ENCODE assay signal across 8 cellular contexts in genomic region chr1:27672750-27673112, GRCh38. TPM values are rescaled to one million over a fixed set of nuclear protein-coding genes. Genes with fewer than 3 reads are reported as not detected.
DNase-seq lines count a peak whose midpoint lies in the region; ATAC-seq and TF ChIP-seq lines count a peak whose summit lies in the region.

No MANE protein-coding gene starts in this region.

- H3K9me2 ChIP-seq in MM.1S (replicated peaks; ENCODE audit: insufficient read depth, low read length) = no peaks in the 10 kb centered on the region

- H3K79me2 ChIP-seq in MM.1S (ENCODE audit: low read length) = no peaks in the 10 kb centered on the region

- H3F3A ChIP-seq in MM.1S (ENCODE audit: insufficient read depth, low read length) = peaks cover 10% of the 10 kb centered on the region

- H3K27ac ChIP-seq in MM.1S (ENCODE audit: low read length) = peak overlapping the region; percentile 26; the same call in 1 of the 2 replicates

- H3K27me3 ChIP-seq in BJ (ENCODE audit: control insufficient read depth, insufficient read depth, low read length) (no peaks in the 10 kb centered on the region), MM.1S (replicated peaks; ENCODE audit: insufficient read depth, low read length) (no peaks in the 10 kb centered on the region)

- CTCF ChIA-PET in BJ (lab: Yijun Ruan, JAX) = interaction anchor here (0.8 to 4.0 kb wide), 10 partner anchors 10 to 414 kb away, joined by 3 to 41 read pairs (median 4); partner anchors contain the start of genes FAM76A and STX12

- peak overlapping the region; percentile 92 for H2AFZ ChIP-seq in MM.1S (ENCODE audit: low read length)

- no peaks in the 10 kb centered on the region for H3K9me3 Mint-ChIP-seq in nephron progenitor cell

- POLR2A ChIA-PET in BJ (lab: Charles Lee) = interaction anchor here (0.6 kb wide), 1 partner anchor 100 kb away, joined by 4 read pairs; the partner anchor contains the start of gene STX12

- H3K4me3 ChIP-seq in BJ (ENCODE audit: low read depth, low read length) = peak overlapping the region; percentile 36
- H3K4me3 ChIP-seq in MM.1S (ENCODE audit: low read length) = peak overlapping the region; percentile 47

- peaks cover 17% of the 10 kb centered on the region for H3K27me3 Mint-ChIP-seq in nephron progenitor cell (ENCODE audit: low read depth, poor library complexity)

- H3K4me2 ChIP-seq in MM.1S (ENCODE audit: low read depth, low read length) = peak overlapping the region; percentile 91

- no peaks in the 10 kb centered on the region for H3K36me3 ChIP-seq in BJ (ENCODE audit: control insufficient read depth, insufficient read depth, low read length)
- H3K36me3 ChIP-seq in MM.1S (replicated peaks; ENCODE audit: insufficient read depth, low read length) = no peaks in the 10 kb centered on the region

- TF ChIP-seq CTCF in BJ (IDR thresholded peaks at IDR 0.05; ENCODE audit: insufficient read depth, low read depth, low read length) (no peak), MM.1S (IDR thresholded peaks at IDR 0.05; ENCODE audit: low read length) (no peak), nephron progenitor cell (IDR thresholded peaks at IDR 0.05) (no peak)

- no peaks in the 10 kb centered on the region for H3K36me3 Mint-ChIP-seq in nephron progenitor cell (ENCODE audit: low read depth)

- no peaks in the 10 kb centered on the region for H4K20me1 ChIP-seq in MM.1S (ENCODE audit: insufficient read depth, low read length)

- peaks cover 17% of the 10 kb centered on the region; the same call in 1 of the 2 replicates for H3K4me1 ChIP-seq in MM.1S (ENCODE audit: low read length)

- peak overlapping the region; percentile 5; the same call in 1 of the 2 replicates for H3K9ac ChIP-seq in MM.1S (ENCODE audit: low read length)

- no peaks in the 10 kb centered on the region for H3K9me3 ChIP-seq in MM.1S (replicated peaks; ENCODE audit: insufficient read depth, low read length)

- ATAC-seq in GM18517 (IDR thresholded peaks at IDR 0.05; ENCODE audit: unreplicated experiment) = no peak

- no peak overlapping the region for H3K27ac Mint-ChIP-seq in nephron progenitor cell

- peak overlapping the region; percentile 77 for H3K4me3 Mint-ChIP-seq in nephron progenitor cell

- H3K4me1 Mint-ChIP-seq in nephron progenitor cell = peaks cover 12% of the 10 kb centered on the region

- DNase-seq in BJ (ENCODE audit: low read depth) (no peak), MM.1S (no peak), dermis blood vessel endothelial cell (peak; percentile 35), nephron progenitor cell (no peak), nucleus accumbens (lab: John Stamatoyannopoulos, UW) (no peak), NCI-H187 (lab: John Stamatoyannopoulos, UW) (no peak)
- no peak for DNase-seq in stimulated activated CD4-positive, alpha-beta T cell treated with anti-CD3 and anti-CD28 coated beads, Interleukin-4, amount 100 ng/mL, for 4 hours

RNA-seq across cellular contexts. Expression of gene IFI6, which starts 0.7 kb away (rescaled TPM):
- 68.0 and 75.7 TPM in 2 replicates for polyA plus RNA-seq in BJ (2011; rRNA removed)
- 16.4 and 33.2 TPM in 2 replicates for polyA minus RNA-seq in BJ (2011; rRNA and poly(A)+ RNA removed)
- total RNA-seq in dermis blood vessel endothelial cell = 21.9 and 57.7 TPM in 2 replicates

RNA-seq across cellular contexts. Expression of gene FGR, which starts 37.7 kb away (rescaled TPM):
- not detected in 2 replicates for polyA plus RNA-seq in BJ (2011; rRNA removed)
- polyA minus RNA-seq in BJ (2011; rRNA and poly(A)+ RNA removed) = 0.21 TPM in 1 of 2 replicates, not detected in the other
- 0.74 and 1.2 TPM in 2 replicates for total RNA-seq in dermis blood vessel endothelial cell

RNA-seq across cellular contexts. Expression of gene FAM76A, which starts 53.0 kb away (rescaled TPM):
- 3.9 and 5.7 TPM in 2 replicates for polyA plus RNA-seq in BJ (2011; rRNA removed)
- polyA minus RNA-seq in BJ (2011; rRNA and poly(A)+ RNA removed) = 4.9 and 6.9 TPM in 2 replicates
- 9.9 and 13.8 TPM in 2 replicates for total RNA-seq in dermis blood vessel endothelial cell
